In genomic region chr2:35783723-35784122, GRCh38 we compare ENCODE assay signal across 21 cellular contexts.
DNase-seq lines count a peak whose midpoint lies in the region; ATAC-seq, FAIRE-seq and TF ChIP-seq lines count a peak whose summit lies in the region.
"Had no signal": no experiment of that assay in that cellular context is flagged by ENCODE, and none has a peak within 500 bp of the region (broad histone marks: within the 10 kb centered on the region; RNA-seq: fewer than 3 reads in every experiment).

No MANE protein-coding gene starts in this region.

- TF ChIP-seq CTCF in LNCAP (IDR thresholded peaks at IDR 0.05): peak; percentile 27; the same call in 1 of the 2 replicates
- TF ChIP-seq CTCF in bronchial epithelial cell (IDR thresholded peaks at IDR 0.05; ENCODE audit: insufficient read depth, low read length, severe bottlenecking): peak; percentile 45
- TF ChIP-seq CTCF in pancreas (IDR thresholded peaks at IDR 0.05): no peak

- DNase-seq in NCI-H1417 (lab: John Stamatoyannopoulos, UW) (peak in 2 of 3 experiments; percentile 37 to 78), NCI-H1417 treated with DMSO at 0.1 percent for 48 hours (lab: John Stamatoyannopoulos, UW) (no peak), bronchial epithelial cell (ENCODE audit: low read depth) (peak; percentile 82), pancreas (peak in 1 of 6 donors; percentile 15), D341Med (ENCODE audit: low spot score) (no peak)
- DNase-seq in activated CD4-positive, CD25-positive, alpha-beta regulatory T cell (lab: John Stamatoyannopoulos, UW): no peak
- DNase-seq: activated B cell treated with CpG ODN at 0.5 μM for 24 hours; activated gamma-delta T cell treated with Interleukin-2 at 50 U/mL for 16 hours; anterior cingulate cortex; colonic mucosa; immature natural killer cell; naive thymus-derived CD4-positive, alpha-beta T cell; NCI-H774; psoas muscle had no signal

- H3K27me3 ChIP-seq in bronchial epithelial cell (ENCODE audit: control insufficient read depth, insufficient read depth, low read length) (no peaks in the 10 kb centered on the region), pancreas (no peaks in the 10 kb centered on the region)
- H3K27me3 ChIP-seq: BLaER1 treated with 17β-estradiol and CSF1 and Interleukin-3, amounts not matched to agents 10 nM and 100 nM; colonic mucosa; tibial nerve had no signal

- intact Hi-C loops in pancreas (cut with DNase I): no loop called here

- no peak overlapping the region for H3K4me3 ChIP-seq in bronchial epithelial cell (ENCODE audit: low read depth, low read length)
- no peak overlapping the region for H3K4me3 ChIP-seq in pancreas
- H3K4me3 ChIP-seq: BLaER1 treated with 17β-estradiol and CSF1 and Interleukin-3, amounts not matched to agents 10 nM and 100 nM; colonic mucosa; lung; psoas muscle; tibial nerve had no signal

- no peak overlapping the region for H3K27ac ChIP-seq in pancreas
- H3K27ac ChIP-seq: 22Rv1; BLaER1 treated with 17β-estradiol and CSF1 and Interleukin-3, amounts not matched to agents 10 nM and 100 nM; colonic mucosa; psoas muscle; tibial nerve had no signal

- H3K9me3 ChIP-seq in pancreas: no peaks in the 10 kb centered on the region
- H3K9me3 ChIP-seq: colonic mucosa, psoas muscle had no signal

- no peaks in the 10 kb centered on the region for H3K4me1 ChIP-seq in pancreas
- H3K4me1 ChIP-seq: BLaER1 treated with 17β-estradiol and CSF1 and Interleukin-3, amounts not matched to agents 10 nM and 100 nM; colonic mucosa; psoas muscle; tibial nerve had no signal

- ATAC-seq in pancreas (peak in 3 of 4 donors; percentile 38 to 72 (median 67)), HG02610 (IDR thresholded peaks at IDR 0.05; ENCODE audit: unreplicated experiment) (no peak)
- ATAC-seq: naive thymus-derived CD4-positive, alpha-beta T cell; psoas muscle; stimulated activated memory B cell treated with anti-CD40 and anti-IgM and Interleukin-4, amounts not matched to agents 10 μg/mL and 1 μg/mL and 100 μg/mL, for 72 hours had no signal

- WGBS in pancreas, 2 donors: 54 to 67% methylated on average over 5 of the region's 5 CpGs

- no peak for FAIRE-seq in bronchial epithelial cell (lab: Jason Lieb, UNC)
- FAIRE-seq in pancreas (lab: Jason Lieb, UNC): no peak

- H3K36me3 ChIP-seq in bronchial epithelial cell (ENCODE audit: control insufficient read depth, insufficient read depth, low read length) (no peaks in the 10 kb centered on the region), pancreas (no peaks in the 10 kb centered on the region)
- H3K36me3 ChIP-seq: BLaER1 treated with 17β-estradiol and CSF1 and Interleukin-3, amounts not matched to agents 10 nM and 100 nM; colonic mucosa; tibial nerve had no signal

Comparison
In these comparisons a context has a peak if more than half of its experiments do, and no peak if none do; other contexts are left out.
1. DNase-seq: peak in NCI-H1417 (2 of 3) and bronchial epithelial cell (single experiment); none in NCI-H1417 treated with DMSO at 0.1 percent for 48 hours (single experiment), D341Med (single experiment) and activated CD4-positive, CD25-positive, alpha-beta regulatory T cell (0 of 4).
2. CTCF ChIP-seq: peak in LNCAP (single experiment) and bronchial epithelial cell (single experiment); none in pancreas (0 of 4).